Comparison of ENCODE assay signal across 9 cellular contexts in the genomic region with DNA sequence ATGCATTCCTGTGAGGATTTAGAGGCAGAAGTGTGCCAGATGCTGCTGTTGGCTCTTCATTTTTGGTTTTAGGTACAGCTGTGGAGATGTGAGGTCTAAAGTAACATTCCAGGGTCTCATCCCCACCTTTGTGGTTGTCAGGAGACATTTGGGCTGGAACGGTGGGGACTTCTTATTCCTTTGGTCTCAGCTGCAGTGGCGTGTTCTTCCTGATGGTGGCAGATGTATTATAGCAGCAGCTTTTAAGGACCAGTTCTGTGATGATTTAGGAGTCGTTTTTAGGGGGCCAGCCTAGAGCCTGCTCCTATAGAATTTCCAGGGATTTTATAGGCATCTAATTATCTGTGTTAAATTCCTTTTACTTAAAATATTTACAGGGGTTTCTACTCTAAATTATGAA.
DNase-seq lines count a peak whose midpoint lies in the region; ATAC-seq and TF ChIP-seq lines count a peak whose summit lies in the region.
"Had no signal": no experiment of that assay in that cellular context is flagged by ENCODE, and none has a peak within 500 bp of the region (broad histone marks: within the 10 kb centered on the region; RNA-seq: fewer than 3 reads in every experiment).

No MANE protein-coding gene starts in this region.

- no peaks in the 10 kb centered on the region for H4K20me1 ChIP-seq in fibroblast of lung (ENCODE audit: control insufficient read depth, extremely low read depth, insufficient read depth, low read length)

- H3K27ac ChIP-seq in A673 (ENCODE audit: low read depth, low read length, poor library complexity, severe bottlenecking), result no peak overlapping the region
- no peak overlapping the region for H3K27ac ChIP-seq in fibroblast of lung (ENCODE audit: insufficient read depth, low read length)
- no peak overlapping the region for H3K27ac ChIP-seq in CD4-positive, alpha-beta memory T cell (ENCODE audit: low read depth, low read length)

- POLR2A ChIA-PET in A673 (lab: Charles Lee; ENCODE audit: low non-redundant PET), result no interaction called here
- POLR2A ChIA-PET in CD4-positive, alpha-beta memory T cell (lab: Charles Lee; ENCODE audit: partially characterized antibody), result no interaction called here

- H3K4me1 ChIP-seq in A673 (ENCODE audit: insufficient read depth, low read length, poor library complexity, severe bottlenecking), result no peaks in the 10 kb centered on the region
- no peaks in the 10 kb centered on the region for H3K4me1 ChIP-seq in NT2/D1 (ENCODE audit: insufficient read depth, insufficient read length)
- H3K4me1 ChIP-seq in fibroblast of lung (ENCODE audit: control insufficient read depth, extremely low read depth, insufficient read depth, low read length), result peaks cover 2% of the 10 kb centered on the region
- H3K4me1 ChIP-seq in CD4-positive, alpha-beta memory T cell (ENCODE audit: insufficient read depth, low read length), result no peaks in the 10 kb centered on the region

- no peak overlapping the region for H3K4me3 Mint-ChIP-seq in CD4-positive, alpha-beta memory T cell

- peaks cover 0 to 6% (median 0%) of the 10 kb centered on the region in 8 donors for H3K9me3 Mint-ChIP-seq in CD4-positive, alpha-beta memory T cell

- peak; percentile 42 for TF ChIP-seq CTCF in A673 (conservative IDR thresholded peaks at IDR 0.05; ENCODE audit: low read depth, low read length)
- TF ChIP-seq CTCF in GM06990 (IDR thresholded peaks at IDR 0.05; ENCODE audit: insufficient read depth, low read length, poor library complexity, severe bottlenecking), result peak; percentile 25
- TF ChIP-seq CTCF in fibroblast of lung (conservative IDR thresholded peaks at IDR 0.05 in 1 of 2, IDR thresholded peaks at IDR 0.05 in 1 of 2; ENCODE audit: low read depth in 1 of 2, low read length in 2 of 2), result peak; percentile 39 to 55

- H3K27ac Mint-ChIP-seq in CD4-positive, alpha-beta memory T cell, result no peak overlapping the region

- no peaks in the 10 kb centered on the region for H3K4me1 Mint-ChIP-seq in CD4-positive, alpha-beta memory T cell

- intact Hi-C loops in A673 (cut with micrococcal nuclease; ENCODE audit: unreplicated experiment), result no loop called here
- intact Hi-C loops in CD4-positive, alpha-beta memory T cell (cut with micrococcal nuclease), result loop anchor here (10.0 kb wide), 1 partner anchor 342 kb away; no protein-coding TSS in a partner anchor

- H3K27me3 ChIP-seq in A673 (replicated peaks; ENCODE audit: insufficient read depth, low read depth, low read length, poor library complexity) (no peaks in the 10 kb centered on the region), GM06990 (replicated peaks; ENCODE audit: control insufficient read depth, insufficient read depth, low read length) (no peaks in the 10 kb centered on the region), NT2/D1 (ENCODE audit: insufficient read depth, insufficient read length) (no peaks in the 10 kb centered on the region), fibroblast of lung (ENCODE audit: control insufficient read depth, insufficient read depth, low read length) (no peaks in the 10 kb centered on the region)
- no peaks in the 10 kb centered on the region for H3K27me3 ChIP-seq in CD4-positive, alpha-beta memory T cell (ENCODE audit: insufficient read depth, low read length)

- H3K4me2 ChIP-seq in fibroblast of lung (ENCODE audit: extremely low read depth, insufficient read depth, low read length), result no peak overlapping the region

- H3K9ac ChIP-seq in NT2/D1 (ENCODE audit: insufficient read length, low read depth), result no peak overlapping the region
- no peak overlapping the region for H3K9ac ChIP-seq in fibroblast of lung (ENCODE audit: insufficient read depth, low read length)

- no peaks in the 10 kb centered on the region for H3K79me2 ChIP-seq in fibroblast of lung (ENCODE audit: control insufficient read depth, insufficient read depth, low read length)

- BruUV-seq in A673 (replicated peaks; lab: Mats Ljungman, UMichigan), result no TSS peak

- no peaks in the 10 kb centered on the region for H3K36me3 Mint-ChIP-seq in CD4-positive, alpha-beta memory T cell

- DNase-seq in A673 (ENCODE audit: low spot score) (peak; percentile 33), GM06990 (ENCODE audit: extremely low read depth, insufficient read length) (no peak), NT2/D1 (ENCODE audit: low read depth, low spot score) (peak; percentile 6), fibroblast of lung (ENCODE audit: low read depth in 2 of 2) (peak in 1 of 2 donors; percentile 12), foreskin melanocyte (no peak), C1 segment of cervical spinal cord (lab: John Stamatoyannopoulos, UW) (no peak)
- no peak for DNase-seq in CD4-positive, alpha-beta memory T cell
- DNase-seq: T1000 had no signal

- H3K9me3 ChIP-seq in A673 (ENCODE audit: low read depth, low read length, poor library complexity, severe bottlenecking) (no peaks in the 10 kb centered on the region), NT2/D1 (ENCODE audit: insufficient read depth, low read length) (no peaks in the 10 kb centered on the region), fibroblast of lung (ENCODE audit: control insufficient read depth, insufficient read depth, low read depth, low read length) (no peaks in the 10 kb centered on the region)
- H3K9me3 ChIP-seq in CD4-positive, alpha-beta memory T cell (ENCODE audit: control insufficient read depth in 1 of 2, low read length in 2 of 2), result no peaks in the 10 kb centered on the region

- no peak overlapping the region for H3K4me3 ChIP-seq in A673 (ENCODE audit: low read depth, low read length, poor library complexity, severe bottlenecking)
- H3K4me3 ChIP-seq in GM06990 (replicated peaks; ENCODE audit: low read depth, low read length), result no peak overlapping the region
- no peak overlapping the region for H3K4me3 ChIP-seq in NT2/D1 (ENCODE audit: insufficient read length, low read depth)
- no peak overlapping the region for H3K4me3 ChIP-seq in fibroblast of lung (replicated peaks in 1 of 4; ENCODE audit: control extremely low read depth in 1 of 4, insufficient read depth in 1 of 4, low read depth in 3 of 4, low read length in 4 of 4)
- no peak overlapping the region for H3K4me3 ChIP-seq in CD4-positive, alpha-beta memory T cell (ENCODE audit: low read length in 2 of 2)

- no peaks in the 10 kb centered on the region for H3K27me3 Mint-ChIP-seq in CD4-positive, alpha-beta memory T cell

- no peak overlapping the region for H2AFZ ChIP-seq in fibroblast of lung (ENCODE audit: low read length)

- CTCF ChIA-PET in A673 (lab: Charles Lee), result no interaction called here
- CTCF ChIA-PET in CD4-positive, alpha-beta memory T cell (lab: Charles Lee; ENCODE audit: partially characterized antibody), result no interaction called here

- no peak for ATAC-seq in GM21526 (IDR thresholded peaks at IDR 0.05; ENCODE audit: low FRiP score, unreplicated experiment)

- H3K36me3 ChIP-seq in A673 (ENCODE audit: insufficient read depth, low read length, poor library complexity, severe bottlenecking) (no peaks in the 10 kb centered on the region), GM06990 (ENCODE audit: control insufficient read depth, insufficient read depth, low read length) (no peaks in the 10 kb centered on the region), NT2/D1 (ENCODE audit: insufficient read depth, insufficient read length, low read length) (no peaks in the 10 kb centered on the region), fibroblast of lung (ENCODE audit: control insufficient read depth, insufficient read depth, low read length) (no peaks in the 10 kb centered on the region)
- H3K36me3 ChIP-seq in CD4-positive, alpha-beta memory T cell (ENCODE audit: insufficient read depth, low read length), result no peaks in the 10 kb centered on the region

Comparison
In these comparisons a context has a peak if more than half of its experiments do, and no peak if none do; other contexts are left out.
1. DNase-seq: peak in A673 (single experiment) and NT2/D1 (single experiment); none in GM06990 (single experiment), foreskin melanocyte (single experiment), CD4-positive, alpha-beta memory T cell (0 of 5) and C1 segment of cervical spinal cord (0 of 14).
2. Peak in every context shown above with its lines, with median percentiles within 50 percentile points of each other: CTCF ChIP-seq.